1 cellular context compared by ENCODE assay signal in genomic region chr21:28298251-28298672, GRCh38.
TF ChIP-seq lines count a peak whose summit lies in the region.

No MANE protein-coding gene starts in this region.

TF ChIP-seq in IMR-90, 13 proteins besides CTCF, POLR2A, EP300 and RAD21:
- no peak for TF ChIP-seq RFX5 (IDR thresholded peaks at IDR 0.05; ENCODE audit: low read depth, low read length)
- TF ChIP-seq CEBPB (IDR thresholded peaks at IDR 0.05; ENCODE audit: low read depth, low read length): no peak
- TF ChIP-seq MAFK (IDR thresholded peaks at IDR 0.05; ENCODE audit: low read depth, low read length): no peak
- no peak for TF ChIP-seq ELK1 (IDR thresholded peaks at IDR 0.05; ENCODE audit: borderline replicate concordance, low read depth, low read length)
- TF ChIP-seq RCOR1 (IDR thresholded peaks at IDR 0.05; ENCODE audit: insufficient replicate concordance, low read length): no peak
- TF ChIP-seq SMC3 (IDR thresholded peaks at IDR 0.05; ENCODE audit: low read depth, low read length): no peak
- TF ChIP-seq FOS (IDR thresholded peaks at IDR 0.05; ENCODE audit: low read depth, low read length): no peak
- no peak for TF ChIP-seq NFE2L2 (IDR thresholded peaks at IDR 0.05; ENCODE audit: low read depth, low read length)
- TF ChIP-seq BHLHE40 (IDR thresholded peaks at IDR 0.05; ENCODE audit: low read depth, low read length): no peak
- TF ChIP-seq MAZ (IDR thresholded peaks at IDR 0.05; ENCODE audit: borderline replicate concordance, low read depth, low read length): no peak
- TF ChIP-seq MXI1 (IDR thresholded peaks at IDR 0.05; ENCODE audit: borderline replicate concordance, low read depth, low read length): no peak
- TF ChIP-seq CHD1 (IDR thresholded peaks at IDR 0.05; ENCODE audit: low read depth, low read length): no peak
TF ChIP-seq in IMR-90: peak in this region for 0.
